1 cellular context compared by ENCODE assay signal in the genomic region with DNA sequence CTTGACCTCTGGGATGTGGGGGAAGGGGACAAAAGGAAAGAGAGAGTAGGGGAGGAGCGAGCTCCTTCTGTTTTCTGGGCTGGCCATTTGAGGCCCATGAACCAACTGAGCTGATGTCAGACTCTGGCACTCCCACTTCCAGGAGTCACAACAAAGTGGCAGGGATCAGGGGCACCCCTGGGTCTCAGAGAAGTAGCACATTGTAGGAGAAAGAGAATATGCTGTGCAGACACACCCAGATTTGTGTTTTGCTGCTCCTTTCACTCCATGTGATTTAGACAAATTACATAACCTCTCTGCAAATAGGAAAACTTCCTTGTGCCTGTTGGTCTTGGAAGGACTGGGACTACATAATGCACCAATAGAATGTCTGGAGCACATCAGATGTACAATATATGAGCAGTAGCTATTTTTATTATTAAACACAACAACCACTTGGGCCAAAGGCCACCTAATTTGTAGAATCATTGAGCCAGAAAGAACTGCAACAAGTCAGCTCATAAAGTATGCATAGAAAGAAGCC.
TF ChIP-seq lines count a peak whose summit lies in the region.

No MANE protein-coding gene starts in this region.

TF ChIP-seq in A549, 52 proteins besides CTCF, POLR2A, EP300 and RAD21 (continued from another document):
- TF ChIP-seq NFE2L2 (conservative IDR thresholded peaks at IDR 0.05; ENCODE audit: low read length) = no peak
- TF ChIP-seq FOSL2 (IDR thresholded peaks at IDR 0.05) = no peak
- TF ChIP-seq FOSL2 (CRISPR knock-in tag; IDR thresholded peaks at IDR 0.05) = no peak
- TF ChIP-seq CEBPB (IDR thresholded peaks at IDR 0.05) = no peak
- TF ChIP-seq MAZ (IDR thresholded peaks at IDR 0.05; ENCODE audit: borderline replicate concordance, low read depth, low read length) = no peak
- no peak for TF ChIP-seq TFCP2L1 (CRISPR knock-in tag; IDR thresholded peaks at IDR 0.05)
- TF ChIP-seq, protein P1, sequence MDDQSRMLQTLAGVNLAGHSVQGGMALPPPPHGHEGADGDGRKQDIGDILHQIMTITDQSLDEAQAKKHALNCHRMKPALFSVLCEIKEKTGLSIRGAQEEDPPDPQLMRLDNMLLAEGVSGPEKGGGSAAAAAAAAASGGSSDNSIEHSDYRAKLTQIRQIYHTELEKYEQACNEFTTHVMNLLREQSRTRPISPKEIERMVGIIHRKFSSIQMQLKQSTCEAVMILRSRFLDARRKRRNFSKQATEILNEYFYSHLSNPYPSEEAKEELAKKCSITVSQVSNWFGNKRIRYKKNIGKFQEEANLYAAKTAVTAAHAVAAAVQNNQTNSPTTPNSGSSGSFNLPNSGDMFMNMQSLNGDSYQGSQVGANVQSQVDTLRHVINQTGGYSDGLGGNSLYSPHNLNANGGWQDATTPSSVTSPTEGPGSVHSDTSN (IDR thresholded peaks at IDR 0.05) = no peak
